16 cellular contexts compared by ENCODE assay signal in the genomic region with DNA sequence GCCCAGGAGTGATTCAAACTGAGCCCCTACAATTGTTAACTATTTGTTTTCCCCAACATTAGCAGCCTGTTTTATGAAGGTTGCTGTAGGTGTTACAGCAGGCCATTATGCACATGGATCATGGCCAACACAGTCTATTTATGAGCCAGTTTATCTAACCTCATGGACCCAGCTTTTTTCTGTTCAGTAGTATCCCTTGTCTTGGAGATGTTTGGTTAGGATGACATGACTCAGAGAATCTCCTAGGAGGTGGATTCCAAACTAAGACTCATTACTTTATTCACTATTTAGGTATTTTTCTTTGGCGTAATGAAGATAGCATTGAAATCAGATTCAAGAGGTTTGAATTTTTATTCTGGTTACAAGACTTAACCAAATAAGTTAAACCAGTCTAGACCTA.
DNase-seq lines count a peak whose midpoint lies in the region; ATAC-seq and TF ChIP-seq lines count a peak whose summit lies in the region.
"Had no signal": no experiment of that assay in that cellular context is flagged by ENCODE, and none has a peak within 500 bp of the region (broad histone marks: within the 10 kb centered on the region; RNA-seq: fewer than 3 reads in every experiment).

No MANE protein-coding gene starts in this region.

- H3K4me3 ChIP-seq in skeletal muscle cell (ENCODE audit: low read depth, low read length): no peak overlapping the region
- H3K4me3 ChIP-seq: neural progenitor cell, upper lobe of right lung had no signal

- POLR2A ChIA-PET in activated CD8-positive, alpha-beta T cell treated with anti-CD3 and anti-CD28 coated beads for 36 hours (lab: Charles Lee): no interaction called here

- H3K9me3 Mint-ChIP-seq in activated CD8-positive, alpha-beta T cell treated with anti-CD3 and anti-CD28 coated beads for 36 hours: no peaks in the 10 kb centered on the region
- H3K9me3 Mint-ChIP-seq: central memory CD8-positive, alpha-beta T cell; neural progenitor cell had no signal

- no peak for TF ChIP-seq CTCF in activated CD8-positive, alpha-beta T cell treated with anti-CD3 and anti-CD28 coated beads for 36 hours (IDR thresholded peaks at IDR 0.05)

- H3K27me3 Mint-ChIP-seq in activated CD8-positive, alpha-beta T cell treated with anti-CD3 and anti-CD28 coated beads for 36 hours: peaks cover 2% of the 10 kb centered on the region

- no peak for ATAC-seq in HG03520 (IDR thresholded peaks at IDR 0.05; ENCODE audit: unreplicated experiment)
- no peak for ATAC-seq in activated CD8-positive, alpha-beta T cell treated with anti-CD3 and anti-CD28 coated beads for 36 hours
- ATAC-seq: sciatic nerve, upper lobe of right lung had no signal

- H3K36me3 Mint-ChIP-seq in activated CD8-positive, alpha-beta T cell treated with anti-CD3 and anti-CD28 coated beads for 36 hours (ENCODE audit: low read depth): no peaks in the 10 kb centered on the region
- H3K36me3 Mint-ChIP-seq: neural progenitor cell had no signal

- CTCF ChIA-PET in activated CD8-positive, alpha-beta T cell treated with anti-CD3 and anti-CD28 coated beads for 36 hours (lab: Charles Lee): no interaction called here

- no peak overlapping the region for H3K27ac ChIP-seq in epithelial cell of prostate
- H3K27ac ChIP-seq: neural progenitor cell, upper lobe of right lung had no signal

- intact Hi-C loops in activated CD8-positive, alpha-beta T cell treated with anti-CD3 and anti-CD28 coated beads for 36 hours (cut with micrococcal nuclease): no loop called here

- peak; percentile 91 for DNase-seq in ELR (ENCODE audit: low read depth)
- DNase-seq in RKO (ENCODE audit: low spot score): peak; percentile 5
- DNase-seq in epithelial cell of prostate (ENCODE audit: low read depth, low spot score): peak; percentile 14
- peak; percentile 50 for DNase-seq in skeletal muscle cell (ENCODE audit: low read depth)
- no peak for DNase-seq in activated effector memory CD4-positive, alpha-beta T cell treated with anti-CD3 and anti-CD28 coated beads, Interleukin-2, amount 50 U/mL, for 16 hours
- no peak for DNase-seq in activated CD8-positive, alpha-beta T cell treated with anti-CD3 and anti-CD28 coated beads for 36 hours
- DNase-seq: COR-L47; H7; NCI-H1930; NCI-H748 treated with DMSO at 0.1 percent for 48 hours; stimulated activated naive CD4-positive, alpha-beta T cell; upper lobe of right lung had no signal

- peaks cover 11% of the 10 kb centered on the region for H3K4me1 Mint-ChIP-seq in activated CD8-positive, alpha-beta T cell treated with anti-CD3 and anti-CD28 coated beads for 36 hours (ENCODE audit: low read depth)
- H3K4me1 Mint-ChIP-seq: central memory CD8-positive, alpha-beta T cell; neural progenitor cell had no signal

- H3K4me3 Mint-ChIP-seq in activated CD8-positive, alpha-beta T cell treated with anti-CD3 and anti-CD28 coated beads for 36 hours: no peak overlapping the region
- H3K4me3 Mint-ChIP-seq: central memory CD8-positive, alpha-beta T cell; neural progenitor cell had no signal

- no peak overlapping the region for H3K27ac Mint-ChIP-seq in activated CD8-positive, alpha-beta T cell treated with anti-CD3 and anti-CD28 coated beads for 36 hours
- H3K27ac Mint-ChIP-seq: neural progenitor cell had no signal

Comparison
In these comparisons a context has a peak if more than half of its experiments do, and no peak if none do; other contexts are left out.
1. DNase-seq: peak in ELR (single experiment), RKO (single experiment), epithelial cell of prostate (single experiment) and skeletal muscle cell (single experiment); none in activated effector memory CD4-positive, alpha-beta T cell treated with anti-CD3 and anti-CD28 coated beads, Interleukin-2, amount 50 U/mL, for 16 hours (single experiment) and activated CD8-positive, alpha-beta T cell treated with anti-CD3 and anti-CD28 coated beads for 36 hours (single experiment).